ENCODE assay signal across 7 cellular contexts in the genomic region with DNA sequence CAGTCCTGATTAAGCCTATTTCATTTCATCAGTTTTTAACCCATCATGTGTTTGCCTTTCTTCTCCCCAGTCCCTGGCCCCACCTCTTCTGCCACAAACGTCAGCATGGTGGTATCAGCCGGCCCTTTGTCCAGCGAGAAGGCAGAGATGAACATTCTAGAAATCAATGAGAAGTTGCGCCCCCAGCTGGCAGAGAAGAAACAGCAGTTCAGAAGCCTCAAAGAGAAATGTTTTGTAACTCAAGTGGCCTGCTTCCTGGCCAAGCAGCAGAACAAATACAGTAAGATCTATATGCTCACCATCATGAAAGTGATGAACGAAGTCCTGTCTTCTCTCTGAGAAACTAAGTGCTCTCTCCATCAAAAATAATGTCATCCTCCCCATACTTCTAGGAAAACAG. TPM values are rescaled to one million over a fixed set of nuclear protein-coding genes. Genes with fewer than 3 reads are reported as not detected.
DNase-seq lines count a peak whose midpoint lies in the region; ATAC-seq and TF ChIP-seq lines count a peak whose summit lies in the region.
"Not testable (repeated sequence)": the region's sequence is repeated elsewhere in the genome, so short reads cannot be mapped to it uniquely, and the experiment has no call there.

No MANE protein-coding gene starts in this region.

- DNase-seq in DND-41; OCI-LY7 (ENCODE audit: low spot score); SK-N-SH; chondrocyte (ENCODE audit: low spot score); cardiac muscle cell (ENCODE audit: low read depth in 1 of 2, low spot score in 1 of 2); progenitor cell of endocrine pancreas (ENCODE audit: low spot score, unreplicated experiment): not testable (repeated sequence)

- CTCF ChIA-PET in OCI-LY7 (lab: Charles Lee; ENCODE audit: unreplicated experiment); SK-N-SH (lab: Yijun Ruan, JAX): not testable (repeated sequence)

- not testable (repeated sequence) for H2AFZ ChIP-seq in DND-41 (ENCODE audit: low read depth, low read length); OCI-LY7 (ENCODE audit: low read length); SK-N-SH (ENCODE audit: low read depth)

- H3K9me3 Mint-ChIP-seq in chondrocyte (ENCODE audit: low read depth); progenitor cell of endocrine pancreas (ENCODE audit: low read depth): not testable (repeated sequence)

- ATAC-seq in DND-41 (ENCODE audit: insufficient read depth, low read depth): not testable (repeated sequence)

- H3K4me3 Mint-ChIP-seq in chondrocyte (ENCODE audit: unreplicated experiment); progenitor cell of endocrine pancreas (ENCODE audit: low read depth): not testable (repeated sequence)

- H3K9ac ChIP-seq in DND-41 (ENCODE audit: low read depth, low read length); SK-N-SH: not testable (repeated sequence)

- not testable (repeated sequence) for H3K4me2 ChIP-seq in DND-41 (ENCODE audit: insufficient read depth, low read length); OCI-LY7 (ENCODE audit: low read length); SK-N-SH

- not testable (repeated sequence) for H3K4me1 ChIP-seq in DND-41 (ENCODE audit: insufficient read depth, low read length); OCI-LY7 (ENCODE audit: insufficient read depth, low read length, poor library complexity, severe bottlenecking); SK-N-SH (ENCODE audit: control insufficient read depth in 1 of 2, insufficient read depth in 2 of 2, low read depth in 1 of 2, low read length in 1 of 2); cardiac muscle cell (ENCODE audit: low read depth)

- H3K27ac Mint-ChIP-seq in chondrocyte (ENCODE audit: unreplicated experiment); progenitor cell of endocrine pancreas: not testable (repeated sequence)

- BruUV-seq in OCI-LY7 (replicated peaks; lab: Mats Ljungman, UMichigan): not testable (repeated sequence)

- not testable (repeated sequence) for H3K36me3 ChIP-seq in DND-41 (ENCODE audit: insufficient read depth, low read length); OCI-LY7 (ENCODE audit: insufficient read depth, low read length); SK-N-SH (replicated peaks in 1 of 2; ENCODE audit: control insufficient read depth in 1 of 2, insufficient read depth in 2 of 2, low read length in 1 of 2); cardiac muscle cell

- H3K27me3 ChIP-seq in DND-41 (ENCODE audit: insufficient read depth, low read length, poor library complexity); SK-N-SH (ENCODE audit: insufficient read depth); cardiac muscle cell: not testable (repeated sequence)

- H3K9me3 ChIP-seq in DND-41 (ENCODE audit: insufficient read depth, low read length, severe bottlenecking); OCI-LY7 (ENCODE audit: low read length); SK-N-SH; cardiac muscle cell (ENCODE audit: low read depth): not testable (repeated sequence)

- H3K4me1 Mint-ChIP-seq in chondrocyte (ENCODE audit: low read depth); progenitor cell of endocrine pancreas (ENCODE audit: low read depth): not testable (repeated sequence)

- H3K79me2 ChIP-seq in DND-41 (ENCODE audit: insufficient read depth, low read length); OCI-LY7 (ENCODE audit: insufficient read depth, low read depth, low read length); SK-N-SH (ENCODE audit: insufficient read depth): not testable (repeated sequence)

- not testable (repeated sequence) for H3K4me3 ChIP-seq in DND-41 (ENCODE audit: low read depth in 1 of 2, low read length in 2 of 2); OCI-LY7 (ENCODE audit: low read depth, low read length, poor library complexity, severe bottlenecking); SK-N-SH (ENCODE audit: low read depth in 2 of 2, low read length in 1 of 2); cardiac muscle cell

- POLR2A ChIA-PET in OCI-LY7 (lab: Charles Lee); SK-N-SH (lab: Yijun Ruan, JAX): not testable (repeated sequence)

- TF ChIP-seq CTCF in DND-41 (IDR thresholded peaks at IDR 0.05; ENCODE audit: borderline replicate concordance, extremely low read depth, low read length, poor library complexity, severe bottlenecking) (peak; percentile 14), LNCAP (IDR thresholded peaks at IDR 0.05) (peak; percentile 46), OCI-LY7 (conservative IDR thresholded peaks at IDR 0.05; ENCODE audit: low read length) (peak; percentile 47), SK-N-SH (IDR thresholded peaks at IDR 0.05) (peak; percentile 32; the same call in 1 of the 2 replicates), chondrocyte (IDR thresholded peaks at IDR 0.05) (peak; percentile 45), cardiac muscle cell (IDR thresholded peaks at IDR 0.05; ENCODE audit: low read depth, low read length) (peak; percentile 10), progenitor cell of endocrine pancreas (IDR thresholded peaks at IDR 0.05; ENCODE audit: unreplicated experiment) (peak; percentile 8)

- H3K36me3 Mint-ChIP-seq in chondrocyte (ENCODE audit: low read depth); progenitor cell of endocrine pancreas (ENCODE audit: insufficient read depth): not testable (repeated sequence)

- not testable (repeated sequence) for H3F3A ChIP-seq in SK-N-SH (replicated peaks; ENCODE audit: insufficient read depth)

- TF ChIP-seq RAD21 in SK-N-SH (IDR thresholded peaks at IDR 0.05; ENCODE audit: low read length): not testable (repeated sequence)

- H3K9me2 ChIP-seq in OCI-LY7 (ENCODE audit: insufficient read depth, low read length); SK-N-SH: not testable (repeated sequence)

- not testable (repeated sequence) for H4K20me1 ChIP-seq in DND-41 (ENCODE audit: insufficient read depth, low read length); OCI-LY7 (ENCODE audit: insufficient read depth, low read length); SK-N-SH (ENCODE audit: insufficient read depth)

- intact Hi-C loops in OCI-LY7 (cut with micrococcal nuclease; ENCODE audit: unreplicated experiment): not testable (repeated sequence)

- not testable (repeated sequence) for H3K27ac ChIP-seq in DND-41 (ENCODE audit: low read length); OCI-LY7 (ENCODE audit: low read depth, low read length, poor library complexity, severe bottlenecking); SK-N-SH (ENCODE audit: low read depth in 2 of 2, low read length in 1 of 2); cardiac muscle cell

- TF ChIP-seq EP300 in SK-N-SH (IDR thresholded peaks at IDR 0.05; ENCODE audit: borderline replicate concordance in 1 of 2, low read depth in 1 of 2, low read length in 1 of 2): not testable (repeated sequence)

- WGBS in SK-N-SH (ENCODE audit: low lambda C conversion rate): 63% methylated on average over 5 of the region's 5 CpGs

- not testable (repeated sequence) for H3K27me3 Mint-ChIP-seq in chondrocyte (ENCODE audit: low read depth); progenitor cell of endocrine pancreas

RNA-seq across cellular contexts. Expression of a gene that starts 34.6 kb away (rescaled TPM):
- total RNA-seq in OCI-LY7 (2014; rRNA removed; shearing (Covaris generic)): 16.5 and 21.2 TPM in 2 replicates
- total RNA-seq in OCI-LY7 (2022): 33.5 and 36.1 TPM in 2 replicates
- polyA plus RNA-seq in SK-N-SH (2012; rRNA removed): 6.0 and 8.0 TPM in 2 replicates
- 4.2 and 4.8 TPM in 2 replicates for polyA plus RNA-seq in SK-N-SH (2012; cell fraction: cytosol; rRNA removed)
- polyA plus RNA-seq in SK-N-SH (2012; cell fraction: nucleus; rRNA removed): 16.3 and 31.0 TPM in 2 replicates
- 8.2 to 9.9 TPM (median 9.5 TPM) in 3 replicates for total RNA-seq in chondrocyte
- 6.2 and 10.5 TPM in 2 replicates for total RNA-seq in cardiac muscle cell
- 3.6 and 5.7 TPM in 2 replicates for polyA plus RNA-seq in cardiac muscle cell
- total RNA-seq in progenitor cell of endocrine pancreas: 22.5 TPM in 2 replicates
